Comparison of ENCODE assay signal across 9 cellular contexts in genomic region chr1:121458291-121459048, GRCh38.
DNase-seq lines count a peak whose midpoint lies in the region; ATAC-seq and TF ChIP-seq lines count a peak whose summit lies in the region.
"Had no signal": no experiment of that assay in that cellular context is flagged by ENCODE, and none has a peak within 500 bp of the region (broad histone marks: within the 10 kb centered on the region; RNA-seq: fewer than 3 reads in every experiment).

No MANE protein-coding gene starts in this region.

- POLR2A ChIA-PET in CD4-positive, alpha-beta memory T cell (lab: Charles Lee; ENCODE audit: partially characterized antibody), result interaction anchor here (1.5 to 2.0 kb wide), 3 partner anchors 58 to 94 kb away, joined by 3 to 21 read pairs (median 13); no protein-coding TSS in a partner anchor

- H3K27me3 Mint-ChIP-seq in CD4-positive, alpha-beta memory T cell, result no peaks in the 10 kb centered on the region
- H3K27me3 Mint-ChIP-seq in activated T-helper 1 cell treated with anti-CD3 and anti-CD28 coated beads, Interleukin-12 subunit alpha, Interleukin-12 subunit beta, Interleukin-2, Interleukin-4 antibody, amounts not matched to agents 30 ng/mL and 10 ng/mL and 1 ng/mL, durations not matched to agents 14 hours and 24 hours and 36 hours (ENCODE audit: insufficient read depth), result peaks cover 6% of the 10 kb centered on the region

- ATAC-seq in GM19455 (IDR thresholded peaks at IDR 0.05; ENCODE audit: unreplicated experiment) (peak; percentile 99), HG03432 (IDR thresholded peaks at IDR 0.05; ENCODE audit: unreplicated experiment) (peak; percentile 99)
- ATAC-seq: left ventricle myocardium superior had no signal

- no peaks in the 10 kb centered on the region for H3K36me3 ChIP-seq in CD4-positive, alpha-beta memory T cell (ENCODE audit: insufficient read depth, low read length)
- H3K36me3 ChIP-seq in tibial nerve, result no peaks in the 10 kb centered on the region

- no peaks in the 10 kb centered on the region for H3K9me3 ChIP-seq in CD4-positive, alpha-beta memory T cell (ENCODE audit: control insufficient read depth in 1 of 2, low read length in 2 of 2)
- H3K9me3 ChIP-seq in tibial nerve, result no peaks in the 10 kb centered on the region

- 41 to 50% methylated on average over 2 of the region's 2 CpGs for WGBS in tibial nerve, 2 donors

- peak overlapping the region; percentile 43 to 94 (median 90) for H3K27ac Mint-ChIP-seq in CD4-positive, alpha-beta memory T cell
- peak overlapping the region; percentile 38 for H3K27ac Mint-ChIP-seq in activated T-helper 1 cell treated with anti-CD3 and anti-CD28 coated beads, Interleukin-12 subunit alpha, Interleukin-12 subunit beta, Interleukin-2, Interleukin-4 antibody, amounts not matched to agents 30 ng/mL and 10 ng/mL and 1 ng/mL, durations not matched to agents 14 hours and 24 hours and 36 hours

- intact Hi-C loops in CD4-positive, alpha-beta memory T cell (cut with micrococcal nuclease), result no loop called here
- intact Hi-C loops in activated T-helper 1 cell treated with anti-CD3 and anti-CD28 coated beads, Interleukin-12 subunit alpha, Interleukin-12 subunit beta, Interleukin-2, Interleukin-4 antibody, amounts not matched to agents 30 ng/mL and 10 ng/mL and 1 ng/mL, durations not matched to agents 14 hours and 24 hours and 36 hours (cut with micrococcal nuclease), result loop anchor here (1.0 to 2.0 kb wide), 5 partner anchors 9 to 58 kb away; no protein-coding TSS in a partner anchor

- peak overlapping the region; percentile 46 for H3K27ac ChIP-seq in CD4-positive, alpha-beta memory T cell (ENCODE audit: low read depth, low read length)
- no peak overlapping the region for H3K27ac ChIP-seq in tibial nerve

- peak overlapping the region; percentile 80 to 88 (median 85) for H3K4me3 Mint-ChIP-seq in CD4-positive, alpha-beta memory T cell
- H3K4me3 Mint-ChIP-seq in activated T-helper 1 cell treated with anti-CD3 and anti-CD28 coated beads, Interleukin-12 subunit alpha, Interleukin-12 subunit beta, Interleukin-2, Interleukin-4 antibody, amounts not matched to agents 30 ng/mL and 10 ng/mL and 1 ng/mL, durations not matched to agents 14 hours and 24 hours and 36 hours, result peak overlapping the region; percentile 16

- H3K9me3 Mint-ChIP-seq in CD4-positive, alpha-beta memory T cell, result peaks cover 0 to 2% (median 0%) of the 10 kb centered on the region in 8 donors
- no peaks in the 10 kb centered on the region for H3K9me3 Mint-ChIP-seq in activated T-helper 1 cell treated with anti-CD3 and anti-CD28 coated beads, Interleukin-12 subunit alpha, Interleukin-12 subunit beta, Interleukin-2, Interleukin-4 antibody, amounts not matched to agents 30 ng/mL and 10 ng/mL and 1 ng/mL, durations not matched to agents 14 hours and 24 hours and 36 hours

- no peak for TF ChIP-seq POLR2A in tibial nerve (IDR thresholded peaks at IDR 0.05)

- H3K4me1 Mint-ChIP-seq in CD4-positive, alpha-beta memory T cell, result peaks cover 7 to 13% (median 9%) of the 10 kb centered on the region in 4 donors
- peaks cover 41% of the 10 kb centered on the region for H3K4me1 Mint-ChIP-seq in activated T-helper 1 cell treated with anti-CD3 and anti-CD28 coated beads, Interleukin-12 subunit alpha, Interleukin-12 subunit beta, Interleukin-2, Interleukin-4 antibody, amounts not matched to agents 30 ng/mL and 10 ng/mL and 1 ng/mL, durations not matched to agents 14 hours and 24 hours and 36 hours (ENCODE audit: low read depth)

- H3K27me3 ChIP-seq in CD4-positive, alpha-beta memory T cell (ENCODE audit: insufficient read depth, low read length), result no peaks in the 10 kb centered on the region
- H3K27me3 ChIP-seq in tibial nerve, result no peaks in the 10 kb centered on the region

- H3K4me1 ChIP-seq in CD4-positive, alpha-beta memory T cell (ENCODE audit: insufficient read depth, low read length), result peaks cover 3% of the 10 kb centered on the region
- H3K4me1 ChIP-seq in tibial nerve, result no peaks in the 10 kb centered on the region

- TF ChIP-seq EP300 in tibial nerve (IDR thresholded peaks at IDR 0.05), result no peak

- peak in 4 of 5 donors; percentile 23 to 43 (median 32) for DNase-seq in CD4-positive, alpha-beta memory T cell
- no peak for DNase-seq in activated T-helper 1 cell treated with anti-CD3 and anti-CD28 coated beads, Interleukin-12 subunit alpha, Interleukin-12 subunit beta, Interleukin-2, Interleukin-4 antibody, amounts not matched to agents 30 ng/mL and 10 ng/mL and 1 ng/mL, durations not matched to agents 14 hours and 24 hours and 36 hours (ENCODE audit: low spot score)
- no peak for DNase-seq in iPS-NIHi11 (ENCODE audit: low spot score)
- DNase-seq in T1000 (lab: John Stamatoyannopoulos, UW), result no peak
- no peak for DNase-seq in tibial nerve (ENCODE audit: low spot score in 2 of 2)
- DNase-seq in activated CD4-positive, alpha-beta T cell treated with anti-CD3 and anti-CD28 coated beads for 48 hours, result no peak
- DNase-seq: left ventricle myocardium superior had no signal

- peak overlapping the region in 1 of 2 donors; percentile 16 for H3K4me3 ChIP-seq in CD4-positive, alpha-beta memory T cell (ENCODE audit: low read length in 2 of 2)
- H3K4me3 ChIP-seq in tibial nerve, result no peak overlapping the region

- H3K36me3 Mint-ChIP-seq in CD4-positive, alpha-beta memory T cell, result no peaks in the 10 kb centered on the region
- H3K36me3 Mint-ChIP-seq in activated T-helper 1 cell treated with anti-CD3 and anti-CD28 coated beads, Interleukin-12 subunit alpha, Interleukin-12 subunit beta, Interleukin-2, Interleukin-4 antibody, amounts not matched to agents 30 ng/mL and 10 ng/mL and 1 ng/mL, durations not matched to agents 14 hours and 24 hours and 36 hours (ENCODE audit: low read depth), result peaks cover 13% of the 10 kb centered on the region

- TF ChIP-seq CTCF in tibial nerve (IDR thresholded peaks at IDR 0.05), result no peak

- CTCF ChIA-PET in CD4-positive, alpha-beta memory T cell (lab: Charles Lee; ENCODE audit: partially characterized antibody), result interaction anchor here (1.1 to 1.6 kb wide), 2 partner anchors 13 to 60 kb away, joined by 5 to 8 read pairs; no protein-coding TSS in a partner anchor

Comparison
In these comparisons a context has a peak if more than half of its experiments do, and no peak if none do; other contexts are left out.
1. DNase-seq: peak in CD4-positive, alpha-beta memory T cell (4 of 5); none in activated T-helper 1 cell treated with anti-CD3 and anti-CD28 coated beads, Interleukin-12 subunit alpha, Interleukin-12 subunit beta, Interleukin-2, Interleukin-4 antibody, amounts not matched to agents 30 ng/mL and 10 ng/mL and 1 ng/mL, durations not matched to agents 14 hours and 24 hours and 36 hours (single experiment), iPS-NIHi11 (single experiment), T1000 (single experiment), tibial nerve (0 of 2) and activated CD4-positive, alpha-beta T cell treated with anti-CD3 and anti-CD28 coated beads for 48 hours (single experiment).